Comparison of ENCODE assay signal across 21 cellular contexts in the genomic region with DNA sequence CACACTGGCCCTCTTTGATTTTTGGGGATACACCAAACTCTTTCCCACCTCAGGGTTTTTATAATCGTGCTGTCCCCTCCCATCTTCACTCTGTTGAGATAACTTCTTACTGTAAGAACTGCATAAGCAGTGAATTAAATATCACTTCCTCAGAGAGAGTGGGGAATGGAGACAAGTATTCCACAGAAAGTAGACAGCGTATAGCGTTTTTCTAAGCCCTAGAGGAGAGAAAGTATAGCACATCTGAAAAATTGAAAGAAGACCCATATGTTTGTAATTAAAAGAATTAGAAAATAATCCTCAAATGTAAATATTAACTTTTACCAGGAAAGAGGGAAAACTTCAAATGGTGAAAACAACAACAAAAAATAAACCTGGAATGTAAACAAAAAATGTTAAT.
"Had no signal": no experiment of that assay in that cellular context is flagged by ENCODE, and none has a peak within 500 bp of the region (broad histone marks: within the 10 kb centered on the region; RNA-seq: fewer than 3 reads in every experiment).

No MANE protein-coding gene starts in this region.

- H3K27me3 ChIP-seq: colonic mucosa, esophagus muscularis mucosa, foreskin keratinocyte, heart left ventricle, testis, tibial nerve had no signal

- H3K9me3 Mint-ChIP-seq: naive thymus-derived CD4-positive, alpha-beta T cell; nephron progenitor cell; stimulated activated naive B cell treated with anti-CD40 and anti-IgM and Interleukin-4, amounts not matched to agents 10 μg/mL and 1 μg/mL and 100 μg/mL, for 72 hours; stimulated activated naive CD8-positive, alpha-beta T cell treated with anti-CD3 and anti-CD28 coated beads, Interleukin-15, amount 100 ng/mL, for 72 hours had no signal

- ATAC-seq: foreskin keratinocyte; heart left ventricle; left colon; left ventricle myocardium superior; naive thymus-derived CD4-positive, alpha-beta T cell; sciatic nerve; stimulated activated naive B cell treated with anti-CD40 and anti-IgM and Interleukin-4, amounts not matched to agents 10 μg/mL and 1 μg/mL and 100 μg/mL, for 72 hours; stimulated activated naive CD8-positive, alpha-beta T cell treated with anti-CD3 and anti-CD28 coated beads, Interleukin-15, amount 100 ng/mL, for 72 hours had no signal

- H3K27me3 Mint-ChIP-seq: naive thymus-derived CD4-positive, alpha-beta T cell; stimulated activated naive B cell treated with anti-CD40 and anti-IgM and Interleukin-4, amounts not matched to agents 10 μg/mL and 1 μg/mL and 100 μg/mL, for 72 hours; stimulated activated naive CD8-positive, alpha-beta T cell treated with anti-CD3 and anti-CD28 coated beads, Interleukin-15, amount 100 ng/mL, for 72 hours had no signal

- H3K4me1 ChIP-seq: colonic mucosa, esophagus muscularis mucosa, foreskin keratinocyte, heart left ventricle, testis, tibial nerve had no signal

- H3K27ac Mint-ChIP-seq: naive thymus-derived CD4-positive, alpha-beta T cell; nephron progenitor cell; stimulated activated naive B cell treated with anti-CD40 and anti-IgM and Interleukin-4, amounts not matched to agents 10 μg/mL and 1 μg/mL and 100 μg/mL, for 72 hours; stimulated activated naive CD8-positive, alpha-beta T cell treated with anti-CD3 and anti-CD28 coated beads, Interleukin-15, amount 100 ng/mL, for 72 hours had no signal

- H3K4me1 Mint-ChIP-seq: naive thymus-derived CD4-positive, alpha-beta T cell; nephron progenitor cell; stimulated activated naive B cell treated with anti-CD40 and anti-IgM and Interleukin-4, amounts not matched to agents 10 μg/mL and 1 μg/mL and 100 μg/mL, for 72 hours; stimulated activated naive CD8-positive, alpha-beta T cell treated with anti-CD3 and anti-CD28 coated beads, Interleukin-15, amount 100 ng/mL, for 72 hours had no signal

- H3K4me3 Mint-ChIP-seq: naive thymus-derived CD4-positive, alpha-beta T cell; nephron progenitor cell; stimulated activated naive B cell treated with anti-CD40 and anti-IgM and Interleukin-4, amounts not matched to agents 10 μg/mL and 1 μg/mL and 100 μg/mL, for 72 hours; stimulated activated naive CD8-positive, alpha-beta T cell treated with anti-CD3 and anti-CD28 coated beads, Interleukin-15, amount 100 ng/mL, for 72 hours had no signal

- DNase-seq: cerebellar nuclear complex; colonic mucosa; dermis blood vessel endothelial cell; foreskin keratinocyte; heart left ventricle; hippocampal formation; left colon; left ventricle myocardium superior; mesendoderm; naive thymus-derived CD4-positive, alpha-beta T cell; nephron progenitor cell; posterior cingulate gyrus; stimulated activated CD4-positive, alpha-beta T cell treated with anti-CD3 and anti-CD28 coated beads, Interleukin-2, amount 100 ng/mL, for 24 hours; stimulated activated CD4-positive, alpha-beta T cell treated with anti-CD3 and anti-CD28 coated beads, Interleukin-4, amount 100 ng/mL, for 4 hours; stimulated activated naive B cell treated with anti-CD40 and anti-IgM and Interleukin-4, amounts not matched to agents 10 μg/mL and 1 μg/mL and 100 μg/mL, for 72 hours; stimulated activated naive CD8-positive, alpha-beta T cell treated with anti-CD3 and anti-CD28 coated beads, Interleukin-15, amount 100 ng/mL, for 72 hours; testis had no signal

- H3K27ac ChIP-seq: colonic mucosa, esophagus muscularis mucosa, foreskin keratinocyte, heart left ventricle, testis, tibial nerve had no signal

- H3K4me3 ChIP-seq: colonic mucosa, esophagus muscularis mucosa, heart left ventricle, lung, testis, tibial nerve had no signal

- H3K9me3 ChIP-seq: colonic mucosa, esophagus muscularis mucosa, heart left ventricle, testis, tibial nerve had no signal
